Comparison of ENCODE assay signal across 1 cellular context in the genomic region with DNA sequence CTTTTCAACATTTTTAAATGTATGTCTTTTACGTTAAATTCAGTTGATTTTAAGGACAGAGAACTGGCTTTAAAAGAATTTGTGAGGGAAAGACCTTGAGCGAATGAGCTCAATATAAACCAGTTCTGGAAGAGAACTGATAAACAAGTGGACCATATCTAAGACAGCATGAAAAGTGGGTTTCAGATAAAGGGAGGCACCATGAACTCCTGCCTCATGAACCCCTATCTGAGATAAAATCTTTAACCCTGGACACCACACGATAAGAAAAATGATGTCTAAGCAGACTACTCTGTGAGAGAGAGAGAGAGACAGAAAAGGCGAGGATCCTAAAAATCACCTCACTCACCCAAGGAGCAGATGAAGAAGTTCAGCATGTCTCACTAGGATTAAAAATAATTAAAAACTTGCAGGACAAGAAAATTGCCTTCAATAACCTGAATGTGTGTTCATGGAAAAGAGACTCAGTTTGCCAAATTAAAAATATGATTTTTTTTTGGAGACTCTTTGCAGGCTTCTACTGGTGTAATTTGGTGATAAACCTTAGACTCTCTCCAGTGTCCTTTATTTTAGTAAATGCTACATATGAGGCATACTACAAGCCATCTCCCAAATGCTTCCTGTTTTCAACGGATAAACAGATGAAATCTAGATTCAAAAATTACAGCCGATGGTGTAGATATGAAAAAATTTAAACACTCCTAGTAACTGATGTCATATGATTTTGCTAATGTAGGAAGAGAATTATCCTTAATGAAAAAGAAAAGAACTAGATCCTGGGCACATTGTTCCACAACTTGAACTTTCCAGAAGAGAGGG.
TF ChIP-seq lines count a peak whose summit lies in the region.

No MANE protein-coding gene starts in this region.

TF ChIP-seq in K562, 482 proteins besides CTCF, POLR2A, EP300 and RAD21 (continued from another document and continues in another):
- TF ChIP-seq, protein P1, sequence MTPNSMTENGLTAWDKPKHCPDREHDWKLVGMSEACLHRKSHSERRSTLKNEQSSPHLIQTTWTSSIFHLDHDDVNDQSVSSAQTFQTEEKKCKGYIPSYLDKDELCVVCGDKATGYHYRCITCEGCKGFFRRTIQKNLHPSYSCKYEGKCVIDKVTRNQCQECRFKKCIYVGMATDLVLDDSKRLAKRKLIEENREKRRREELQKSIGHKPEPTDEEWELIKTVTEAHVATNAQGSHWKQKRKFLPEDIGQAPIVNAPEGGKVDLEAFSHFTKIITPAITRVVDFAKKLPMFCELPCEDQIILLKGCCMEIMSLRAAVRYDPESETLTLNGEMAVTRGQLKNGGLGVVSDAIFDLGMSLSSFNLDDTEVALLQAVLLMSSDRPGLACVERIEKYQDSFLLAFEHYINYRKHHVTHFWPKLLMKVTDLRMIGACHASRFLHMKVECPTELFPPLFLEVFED (CRISPR knock-in tag; conservative IDR thresholded peaks at IDR 0.05): 0 out of 2 replicates have a peak, but pooled peaks have one; percentile 11
- TF ChIP-seq, protein P2, sequence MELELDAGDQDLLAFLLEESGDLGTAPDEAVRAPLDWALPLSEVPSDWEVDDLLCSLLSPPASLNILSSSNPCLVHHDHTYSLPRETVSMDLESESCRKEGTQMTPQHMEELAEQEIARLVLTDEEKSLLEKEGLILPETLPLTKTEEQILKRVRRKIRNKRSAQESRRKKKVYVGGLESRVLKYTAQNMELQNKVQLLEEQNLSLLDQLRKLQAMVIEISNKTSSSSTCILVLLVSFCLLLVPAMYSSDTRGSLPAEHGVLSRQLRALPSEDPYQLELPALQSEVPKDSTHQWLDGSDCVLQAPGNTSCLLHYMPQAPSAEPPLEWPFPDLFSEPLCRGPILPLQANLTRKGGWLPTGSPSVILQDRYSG (tag; conservative IDR thresholded peaks at IDR 0.05; ENCODE audit: low read depth): no peak; the same call in 1 of the 2 replicates
- no peak for TF ChIP-seq CHD2 (IDR thresholded peaks at IDR 0.05; ENCODE audit: low read depth, low read length)
- TF ChIP-seq ZNF77 (CRISPR knock-in tag; IDR thresholded peaks at IDR 0.05): no peak
- no peak for TF ChIP-seq HNRNPUL1 (IDR thresholded peaks at IDR 0.05; ENCODE audit: low read length)
- TF ChIP-seq, protein P3, sequence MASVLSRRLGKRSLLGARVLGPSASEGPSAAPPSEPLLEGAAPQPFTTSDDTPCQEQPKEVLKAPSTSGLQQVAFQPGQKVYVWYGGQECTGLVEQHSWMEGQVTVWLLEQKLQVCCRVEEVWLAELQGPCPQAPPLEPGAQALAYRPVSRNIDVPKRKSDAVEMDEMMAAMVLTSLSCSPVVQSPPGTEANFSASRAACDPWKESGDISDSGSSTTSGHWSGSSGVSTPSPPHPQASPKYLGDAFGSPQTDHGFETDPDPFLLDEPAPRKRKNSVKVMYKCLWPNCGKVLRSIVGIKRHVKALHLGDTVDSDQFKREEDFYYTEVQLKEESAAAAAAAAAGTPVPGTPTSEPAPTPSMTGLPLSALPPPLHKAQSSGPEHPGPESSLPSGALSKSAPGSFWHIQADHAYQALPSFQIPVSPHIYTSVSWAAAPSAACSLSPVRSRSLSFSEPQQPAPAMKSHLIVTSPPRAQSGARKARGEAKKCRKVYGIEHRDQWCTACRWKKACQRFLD (CRISPR knock-in tag; IDR thresholded peaks at IDR 0.05): peak; percentile 81
- TF ChIP-seq ZNF766 (CRISPR knock-in tag; conservative IDR thresholded peaks at IDR 0.05): peak; percentile 93
- no peak for TF ChIP-seq BMI1 (IDR thresholded peaks at IDR 0.05; ENCODE audit: low read length)
- TF ChIP-seq TCF7 (IDR thresholded peaks at IDR 0.05; ENCODE audit: borderline replicate concordance): no peak; the same call in 1 of the 2 replicates
- no peak for TF ChIP-seq DNMT1 (IDR thresholded peaks at IDR 0.05)
- TF ChIP-seq THRAP3 (IDR thresholded peaks at IDR 0.05; ENCODE audit: borderline replicate concordance): no peak
- TF ChIP-seq SMARCA5 (IDR thresholded peaks at IDR 0.05): no peak
- no peak for TF ChIP-seq CREBBP (IDR thresholded peaks at IDR 0.05; ENCODE audit: low read depth, low read length)
- peak; percentile 95 for TF ChIP-seq ELF4 (CRISPR knock-in tag; IDR thresholded peaks at IDR 0.05)
- peak; percentile 78 for TF ChIP-seq KDM1A (IDR thresholded peaks at IDR 0.05)
- TF ChIP-seq, protein P4, sequence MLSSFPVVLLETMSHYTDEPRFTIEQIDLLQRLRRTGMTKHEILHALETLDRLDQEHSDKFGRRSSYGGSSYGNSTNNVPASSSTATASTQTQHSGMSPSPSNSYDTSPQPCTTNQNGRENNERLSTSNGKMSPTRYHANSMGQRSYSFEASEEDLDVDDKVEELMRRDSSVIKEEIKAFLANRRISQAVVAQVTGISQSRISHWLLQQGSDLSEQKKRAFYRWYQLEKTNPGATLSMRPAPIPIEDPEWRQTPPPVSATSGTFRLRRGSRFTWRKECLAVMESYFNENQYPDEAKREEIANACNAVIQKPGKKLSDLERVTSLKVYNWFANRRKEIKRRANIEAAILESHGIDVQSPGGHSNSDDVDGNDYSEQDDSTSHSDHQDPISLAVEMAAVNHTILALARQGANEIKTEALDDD (IDR thresholded peaks at IDR 0.05): peak; percentile 57
- TF ChIP-seq ZSCAN32 (CRISPR knock-in tag; IDR thresholded peaks at IDR 0.05): no peak
- no peak for TF ChIP-seq NFYB (IDR thresholded peaks at IDR 0.05; ENCODE audit: extremely low read depth, insufficient read length)
- no peak for TF ChIP-seq KDM5B (IDR thresholded peaks at IDR 0.05; ENCODE audit: insufficient replicate concordance, low read depth, low read length)
- no peak for TF ChIP-seq MCM5 (IDR thresholded peaks at IDR 0.05; ENCODE audit: low read depth)
- peak; percentile 98 for TF ChIP-seq ARID1B (IDR thresholded peaks at IDR 0.05)
- no peak for TF ChIP-seq NR2C2 (CRISPR knock-in tag; IDR thresholded peaks at IDR 0.05)
- TF ChIP-seq NR2C2 (tag; IDR thresholded peaks at IDR 0.05): peak; percentile 89
- TF ChIP-seq CREM (IDR thresholded peaks at IDR 0.05; ENCODE audit: low read depth): peak; percentile 72
- no peak for TF ChIP-seq CBX2 (IDR thresholded peaks at IDR 0.05; ENCODE audit: insufficient read depth, low read length, poor library complexity, severe bottlenecking)
- no peak for TF ChIP-seq ZNF444 (CRISPR knock-in tag; IDR thresholded peaks at IDR 0.05)
- TF ChIP-seq CBFA2T3 (IDR thresholded peaks at IDR 0.05): peak; percentile 97
- TF ChIP-seq, protein P5, sequence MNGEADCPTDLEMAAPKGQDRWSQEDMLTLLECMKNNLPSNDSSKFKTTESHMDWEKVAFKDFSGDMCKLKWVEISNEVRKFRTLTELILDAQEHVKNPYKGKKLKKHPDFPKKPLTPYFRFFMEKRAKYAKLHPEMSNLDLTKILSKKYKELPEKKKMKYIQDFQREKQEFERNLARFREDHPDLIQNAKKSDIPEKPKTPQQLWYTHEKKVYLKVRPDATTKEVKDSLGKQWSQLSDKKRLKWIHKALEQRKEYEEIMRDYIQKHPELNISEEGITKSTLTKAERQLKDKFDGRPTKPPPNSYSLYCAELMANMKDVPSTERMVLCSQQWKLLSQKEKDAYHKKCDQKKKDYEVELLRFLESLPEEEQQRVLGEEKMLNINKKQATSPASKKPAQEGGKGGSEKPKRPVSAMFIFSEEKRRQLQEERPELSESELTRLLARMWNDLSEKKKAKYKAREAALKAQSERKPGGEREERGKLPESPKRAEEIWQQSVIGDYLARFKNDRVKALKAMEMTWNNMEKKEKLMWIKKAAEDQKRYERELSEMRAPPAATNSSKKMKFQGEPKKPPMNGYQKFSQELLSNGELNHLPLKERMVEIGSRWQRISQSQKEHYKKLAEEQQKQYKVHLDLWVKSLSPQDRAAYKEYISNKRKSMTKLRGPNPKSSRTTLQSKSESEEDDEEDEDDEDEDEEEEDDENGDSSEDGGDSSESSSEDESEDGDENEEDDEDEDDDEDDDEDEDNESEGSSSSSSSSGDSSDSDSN (IDR thresholded peaks at IDR 0.05; ENCODE audit: borderline replicate concordance in 1 of 2, low read depth in 2 of 2, low read length in 2 of 2): no peak
- peak; percentile 72 for TF ChIP-seq NEUROD1 (IDR thresholded peaks at IDR 0.05; ENCODE audit: borderline replicate concordance, low read depth, low read length, partially characterized antibody)
- TF ChIP-seq TEAD1 (CRISPR knock-in tag; IDR thresholded peaks at IDR 0.05): peak in 1 of 2 experiments; percentile 84; a peak in 2 of 4 replicates
- peak; percentile 76 for TF ChIP-seq CCNT2 (IDR thresholded peaks at IDR 0.05; ENCODE audit: borderline replicate concordance, extremely low read depth, insufficient read length, low read depth, low read length)
- TF ChIP-seq, protein P6, sequence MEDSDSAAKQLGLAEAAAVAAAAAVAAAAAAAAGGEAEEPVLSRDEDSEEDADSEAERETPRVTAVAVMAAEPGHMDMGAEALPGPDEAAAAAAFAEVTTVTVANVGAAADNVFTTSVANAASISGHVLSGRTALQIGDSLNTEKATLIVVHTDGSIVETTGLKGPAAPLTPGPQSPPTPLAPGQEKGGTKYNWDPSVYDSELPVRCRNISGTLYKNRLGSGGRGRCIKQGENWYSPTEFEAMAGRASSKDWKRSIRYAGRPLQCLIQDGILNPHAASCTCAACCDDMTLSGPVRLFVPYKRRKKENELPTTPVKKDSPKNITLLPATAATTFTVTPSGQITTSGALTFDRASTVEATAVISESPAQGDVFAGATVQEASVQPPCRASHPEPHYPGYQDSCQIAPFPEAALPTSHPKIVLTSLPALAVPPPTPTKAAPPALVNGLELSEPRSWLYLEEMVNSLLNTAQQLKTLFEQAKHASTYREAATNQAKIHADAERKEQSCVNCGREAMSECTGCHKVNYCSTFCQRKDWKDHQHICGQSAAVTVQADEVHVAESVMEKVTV (CRISPR knock-in tag; IDR thresholded peaks at IDR 0.05): no peak; the same call in 1 of the 2 replicates
- TF ChIP-seq ZNF507 (tag; conservative IDR thresholded peaks at IDR 0.05): no peak
- no peak for TF ChIP-seq ZNF274 (IDR thresholded peaks at IDR 0.05; ENCODE audit: borderline replicate concordance, low read depth, low read length)
- no peak for TF ChIP-seq HMG20B (CRISPR knock-in tag; IDR thresholded peaks at IDR 0.05)
- peak; percentile 91 for TF ChIP-seq TCF3 (CRISPR knock-in tag; IDR thresholded peaks at IDR 0.05)
- no peak for TF ChIP-seq ZNF347 (CRISPR knock-in tag; IDR thresholded peaks at IDR 0.05; ENCODE audit: low read depth)
- no peak for TF ChIP-seq MCM2 (IDR thresholded peaks at IDR 0.05; ENCODE audit: low read depth)
- TF ChIP-seq, protein P7, sequence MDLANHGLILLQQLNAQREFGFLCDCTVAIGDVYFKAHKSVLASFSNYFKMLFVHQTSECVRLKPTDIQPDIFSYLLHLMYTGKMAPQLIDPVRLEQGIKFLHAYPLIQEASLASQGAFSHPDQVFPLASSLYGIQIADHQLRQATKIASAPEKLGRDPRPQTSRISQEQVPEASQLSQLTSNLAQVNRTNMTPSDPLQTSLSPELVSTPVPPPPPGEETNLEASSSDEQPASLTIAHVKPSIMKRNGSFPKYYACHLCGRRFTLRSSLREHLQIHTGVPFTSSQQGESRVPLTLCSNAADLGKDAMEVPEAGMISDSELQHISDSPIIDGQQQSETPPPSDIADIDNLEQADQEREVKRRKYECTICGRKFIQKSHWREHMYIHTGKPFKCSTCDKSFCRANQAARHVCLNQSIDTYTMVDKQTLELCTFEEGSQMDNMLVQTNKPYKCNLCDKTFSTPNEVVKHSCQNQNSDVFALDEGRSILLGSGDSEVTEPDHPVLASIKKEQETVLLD (IDR thresholded peaks at IDR 0.05): peak; percentile 85
- no peak for TF ChIP-seq SRF (CRISPR knock-in tag; IDR thresholded peaks at IDR 0.05)
- peak; percentile 72; the same call in 1 of the 2 replicates for TF ChIP-seq MECOM (CRISPR knock-in tag; IDR thresholded peaks at IDR 0.05)
- TF ChIP-seq, protein P8, sequence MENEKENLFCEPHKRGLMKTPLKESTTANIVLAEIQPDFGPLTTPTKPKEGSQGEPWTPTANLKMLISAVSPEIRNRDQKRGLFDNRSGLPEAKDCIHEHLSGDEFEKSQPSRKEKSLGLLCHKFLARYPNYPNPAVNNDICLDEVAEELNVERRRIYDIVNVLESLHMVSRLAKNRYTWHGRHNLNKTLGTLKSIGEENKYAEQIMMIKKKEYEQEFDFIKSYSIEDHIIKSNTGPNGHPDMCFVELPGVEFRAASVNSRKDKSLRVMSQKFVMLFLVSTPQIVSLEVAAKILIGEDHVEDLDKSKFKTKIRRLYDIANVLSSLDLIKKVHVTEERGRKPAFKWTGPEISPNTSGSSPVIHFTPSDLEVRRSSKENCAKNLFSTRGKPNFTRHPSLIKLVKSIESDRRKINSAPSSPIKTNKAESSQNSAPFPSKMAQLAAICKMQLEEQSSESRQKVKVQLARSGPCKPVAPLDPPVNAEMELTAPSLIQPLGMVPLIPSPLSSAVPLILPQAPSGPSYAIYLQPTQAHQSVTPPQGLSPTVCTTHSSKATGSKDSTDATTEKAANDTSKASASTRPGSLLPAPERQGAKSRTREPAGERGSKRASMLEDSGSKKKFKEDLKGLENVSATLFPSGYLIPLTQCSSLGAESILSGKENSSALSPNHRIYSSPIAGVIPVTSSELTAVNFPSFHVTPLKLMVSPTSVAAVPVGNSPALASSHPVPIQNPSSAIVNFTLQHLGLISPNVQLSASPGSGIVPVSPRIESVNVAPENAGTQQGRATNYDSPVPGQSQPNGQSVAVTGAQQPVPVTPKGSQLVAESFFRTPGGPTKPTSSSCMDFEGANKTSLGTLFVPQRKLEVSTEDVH (IDR thresholded peaks at IDR 0.05; ENCODE audit: low read depth, partially characterized antibody): no peak
- no peak for TF ChIP-seq ZNF764 (CRISPR knock-in tag; IDR thresholded peaks at IDR 0.05; ENCODE audit: low read depth)
- no peak; the same call in 1 of the 2 replicates for TF ChIP-seq TARDBP (IDR thresholded peaks at IDR 0.05)
- TF ChIP-seq CBX5 (IDR thresholded peaks at IDR 0.05; ENCODE audit: borderline replicate concordance, low read depth): no peak
- peak; percentile 75; the same call in 1 of the 2 replicates for TF ChIP-seq NR2F6 (CRISPR knock-in tag; IDR thresholded peaks at IDR 0.05)
- TF ChIP-seq, protein P9, sequence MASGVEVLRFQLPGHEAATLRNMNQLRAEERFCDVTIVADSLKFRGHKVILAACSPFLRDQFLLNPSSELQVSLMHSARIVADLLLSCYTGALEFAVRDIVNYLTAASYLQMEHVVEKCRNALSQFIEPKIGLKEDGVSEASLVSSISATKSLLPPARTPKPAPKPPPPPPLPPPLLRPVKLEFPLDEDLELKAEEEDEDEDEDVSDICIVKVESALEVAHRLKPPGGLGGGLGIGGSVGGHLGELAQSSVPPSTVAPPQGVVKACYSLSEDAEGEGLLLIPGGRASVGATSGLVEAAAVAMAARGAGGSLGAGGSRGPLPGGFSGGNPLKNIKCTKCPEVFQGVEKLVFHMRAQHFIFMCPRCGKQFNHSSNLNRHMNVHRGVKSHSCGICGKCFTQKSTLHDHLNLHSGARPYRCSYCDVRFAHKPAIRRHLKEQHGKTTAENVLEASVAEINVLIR (CRISPR knock-in tag; IDR thresholded peaks at IDR 0.05): peak; percentile 16; the same call in 1 of the 2 replicates
- TF ChIP-seq, protein P10, sequence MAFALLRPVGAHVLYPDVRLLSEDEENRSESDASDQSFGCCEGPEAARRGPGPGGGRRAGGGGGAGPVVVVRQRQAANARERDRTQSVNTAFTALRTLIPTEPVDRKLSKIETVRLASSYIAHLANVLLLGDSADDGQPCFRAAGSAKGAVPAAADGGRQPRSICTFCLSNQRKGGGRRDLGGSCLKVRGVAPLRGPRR (CRISPR knock-in tag; IDR thresholded peaks at IDR 0.05): no peak
- peak; percentile 62; the same call in 1 of the 2 replicates for TF ChIP-seq POLR2H (tag; IDR thresholded peaks at IDR 0.05; ENCODE audit: low read depth)
